ENCODE assay signal across 15 cellular contexts in the genomic region with DNA sequence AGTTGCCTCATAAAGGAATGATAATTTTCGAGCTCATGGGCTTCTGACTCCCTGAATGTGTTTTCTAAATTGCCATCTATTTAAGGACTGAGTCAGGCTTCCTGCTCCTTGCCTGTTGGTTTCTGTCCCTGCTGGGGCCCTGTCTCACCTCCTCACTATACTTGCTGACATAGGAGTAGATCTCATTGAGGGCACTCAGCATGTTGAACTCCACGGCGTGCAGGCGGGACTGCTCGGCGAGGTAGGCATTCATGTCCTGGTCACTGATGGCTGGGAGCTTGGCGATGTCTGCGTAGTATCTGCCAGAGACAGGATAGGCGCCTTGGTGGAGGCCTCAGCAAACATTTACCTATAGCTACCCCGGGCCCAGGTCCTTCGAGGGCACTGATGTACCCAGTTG.
DNase-seq lines count a peak whose midpoint lies in the region; ATAC-seq and TF ChIP-seq lines count a peak whose summit lies in the region.
"Had no signal": no experiment of that assay in that cellular context is flagged by ENCODE, and none has a peak within 500 bp of the region (broad histone marks: within the 10 kb centered on the region; RNA-seq: fewer than 3 reads in every experiment).

No MANE protein-coding gene starts in this region.

- intact Hi-C loops in left ventricle myocardium inferior (cut with micrococcal nuclease) (loop anchor here (10.0 kb wide), 1 partner anchor 217 kb away; the partner anchor contains the start of gene PLXNA2), heart right ventricle (cut with DNase I) (loop anchor here in 4 of 10 donors (5.0 kb wide), 3 partner anchors 64 to 219 kb away; partner anchors contain the start of gene PLXNA2 (in 1 of the 4)), posterior vena cava (cut with DNase I) (loop anchor here in 1 of 2 donors (10.0 kb wide), 1 partner anchor 67 kb away; no protein-coding TSS in a partner anchor), adrenal gland (cut with DNase I) (no loop called here)

- H3K18ac ChIP-seq in mesenchymal stem cell (ENCODE audit: low read depth in 1 of 2, low read length in 2 of 2) = no peak overlapping the region

- no peak for TF ChIP-seq POLR2A in adrenal gland (IDR thresholded peaks at IDR 0.05)

- H3K4me2 ChIP-seq in mesenchymal stem cell (ENCODE audit: low read length, poor library complexity, severe bottlenecking) = no peak overlapping the region

- no peak overlapping the region for H4K91ac ChIP-seq in mesenchymal stem cell (ENCODE audit: low read length)

- TF ChIP-seq CTCF in left ventricle myocardium inferior (IDR thresholded peaks at IDR 0.05; ENCODE audit: borderline replicate concordance) (no peak), heart right ventricle (IDR thresholded peaks at IDR 0.05) (no peak), adrenal gland (IDR thresholded peaks at IDR 0.05) (no peak)

- no peak overlapping the region for H2BK120ac ChIP-seq in mesenchymal stem cell (ENCODE audit: low read depth, low read length)

- H3K36me3 ChIP-seq in left ventricle myocardium inferior = peaks cover 34% of the 10 kb centered on the region
- H3K36me3 ChIP-seq in heart right ventricle = peaks cover 0 to 78% (median 13%) of the 10 kb centered on the region in 9 donors
- H3K36me3 ChIP-seq in mesenchymal stem cell (ENCODE audit: control insufficient read depth in 1 of 2, insufficient read depth in 2 of 2, low read depth in 1 of 2, low read length in 2 of 2) = peaks cover 0 to 6% of the 10 kb centered on the region in 2 experiments
- peaks cover 0 to 8% of the 10 kb centered on the region in 2 donors for H3K36me3 ChIP-seq in adrenal gland (replicated peaks in 1 of 2)

- H2BK5ac ChIP-seq in mesenchymal stem cell (ENCODE audit: low read depth, low read length, poor library complexity, severe bottlenecking) = no peak overlapping the region

- no peak for DNase-seq in left ventricle myocardium inferior
- DNase-seq in heart right ventricle = no peak
- no peak for DNase-seq in mesenchymal stem cell
- peak; percentile 41 for DNase-seq in posterior vena cava (ENCODE audit: low spot score)
- no peak for DNase-seq in HCEC 1CT
- DNase-seq in adrenal gland = no peak
- DNase-seq: 8988T; C1 segment of cervical spinal cord; Calu3; CD4-positive, alpha-beta T cell; DMS 273 treated with DMSO at 0.1 percent for 48 hours; GOT3; H9 had no signal

- 96% methylated on average over 11 of the region's 11 CpGs for WGBS in heart right ventricle, 2 donors
- WGBS in mesenchymal stem cell = 98% methylated on average over 11 of the region's 11 CpGs
- 93 to 97% (median 94%) methylated on average over 8 to 11 of the region's 11 CpGs for WGBS in adrenal gland, 4 donors

- no peak overlapping the region for H3K23ac ChIP-seq in mesenchymal stem cell (ENCODE audit: low read length in 2 of 2)

- ATAC-seq in heart right ventricle (no peak), GM21360 (IDR thresholded peaks at IDR 0.05; ENCODE audit: unreplicated experiment) (no peak)
- ATAC-seq: HepG2 had no signal

- H2BK12ac ChIP-seq in mesenchymal stem cell (ENCODE audit: low read length in 2 of 2) = no peak overlapping the region

- no peak overlapping the region for H3K14ac ChIP-seq in mesenchymal stem cell (ENCODE audit: low read length in 2 of 2)

- H3K9ac ChIP-seq in mesenchymal stem cell (ENCODE audit: low read length) = no peak overlapping the region

- H3K9me3 ChIP-seq in left ventricle myocardium inferior (replicated peaks) (no peaks in the 10 kb centered on the region), heart right ventricle (no peaks in the 10 kb centered on the region), mesenchymal stem cell (ENCODE audit: control insufficient read depth, low read length) (no peaks in the 10 kb centered on the region), adrenal gland (replicated peaks in 1 of 3) (no peaks in the 10 kb centered on the region)

- H3K4me3 ChIP-seq in left ventricle myocardium inferior = no peak overlapping the region
- no peak overlapping the region for H3K4me3 ChIP-seq in heart right ventricle
- H3K4me3 ChIP-seq in mesenchymal stem cell (ENCODE audit: insufficient read depth in 1 of 2, low read depth in 1 of 2, low read length in 2 of 2) = no peak overlapping the region
- H3K4me3 ChIP-seq in adrenal gland = no peak overlapping the region

- no peaks in the 10 kb centered on the region for H3K79me1 ChIP-seq in mesenchymal stem cell (replicated peaks; ENCODE audit: low read length, poor library complexity, severe bottlenecking)

- H2AK5ac ChIP-seq in mesenchymal stem cell (ENCODE audit: low read length, severe bottlenecking) = no peak overlapping the region

- no peak overlapping the region for H2AFZ ChIP-seq in mesenchymal stem cell (ENCODE audit: low read depth, low read length)

- peak overlapping the region; percentile 80 for H3K27ac ChIP-seq in left ventricle myocardium inferior (replicated peaks)
- peak overlapping the region in 2 of 10 donors; percentile 86 to 90 for H3K27ac ChIP-seq in heart right ventricle
- H3K27ac ChIP-seq in mesenchymal stem cell (ENCODE audit: low read length, poor library complexity, severe bottlenecking) = no peak overlapping the region
- H3K27ac ChIP-seq in adrenal gland = no peak overlapping the region

- H3K4ac ChIP-seq in mesenchymal stem cell (ENCODE audit: low read depth in 1 of 2, low read length in 2 of 2) = no peak overlapping the region

- H2BK15ac ChIP-seq in mesenchymal stem cell (ENCODE audit: low read depth, poor library complexity, severe bottlenecking) = no peak overlapping the region

- H4K8ac ChIP-seq in mesenchymal stem cell (ENCODE audit: low read length) = peak overlapping the region; percentile 43

- H3K27me3 ChIP-seq in left ventricle myocardium inferior (ENCODE audit: low read depth) (no peaks in the 10 kb centered on the region), heart right ventricle (no peaks in the 10 kb centered on the region), mesenchymal stem cell (ENCODE audit: control insufficient read depth in 1 of 2, insufficient read depth in 1 of 2, low read length in 2 of 2) (no peaks in the 10 kb centered on the region), adrenal gland (no peaks in the 10 kb centered on the region)

- H3K4me1 ChIP-seq in left ventricle myocardium inferior (peaks cover 35% of the 10 kb centered on the region), heart right ventricle (peaks cover 0 to 52% (median 17%) of the 10 kb centered on the region in 9 donors), mesenchymal stem cell (ENCODE audit: control insufficient read depth, insufficient read depth, low read depth, low read length) (peaks cover 10% of the 10 kb centered on the region), adrenal gland (replicated peaks in 1 of 2) (peaks cover 0 to 22% of the 10 kb centered on the region in 2 donors)
